In the genomic region with DNA sequence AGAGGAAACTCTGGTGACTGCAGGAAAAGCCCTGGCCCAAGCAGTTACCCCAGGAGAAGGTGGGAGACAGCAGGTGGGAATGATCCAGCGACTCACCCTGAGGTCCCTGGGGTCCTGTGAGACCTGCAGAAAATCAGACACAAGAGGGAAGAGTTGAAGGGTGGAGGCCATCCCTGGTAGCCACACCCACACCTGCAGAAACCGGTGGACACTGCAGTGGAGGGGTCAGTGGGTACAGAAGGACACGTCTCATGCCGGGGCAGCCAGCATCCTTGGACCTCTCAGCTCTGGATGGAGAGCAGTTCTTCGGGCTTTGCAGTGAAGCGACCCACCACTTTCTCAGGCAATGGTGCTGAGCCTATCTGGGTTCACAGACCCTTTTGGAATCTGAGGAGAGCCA, we compare ENCODE assay signal across 19 cellular contexts. TPM values are rescaled to one million over a fixed set of nuclear protein-coding genes. Genes with fewer than 3 reads are reported as not detected.
DNase-seq lines count a peak whose midpoint lies in the region; ATAC-seq, FAIRE-seq and TF ChIP-seq lines count a peak whose summit lies in the region.
"Had no signal": no experiment of that assay in that cellular context is flagged by ENCODE, and none has a peak within 500 bp of the region (broad histone marks: within the 10 kb centered on the region; RNA-seq: fewer than 3 reads in every experiment).

No MANE protein-coding gene starts in this region.

- FAIRE-seq in A549 (lab: Jason Lieb, UNC) (no peak), H1 (lab: Jason Lieb, UNC) (no peak)
- FAIRE-seq: A204.1, GM12892, GM18507 had no signal

- no peak overlapping the region for H4K5ac ChIP-seq in H1 (ENCODE audit: insufficient read length, low read depth, low read length)

- H3K36me3 Mint-ChIP-seq in GM23338 (ENCODE audit: low read depth) (no peaks in the 10 kb centered on the region), neural progenitor cell (no peaks in the 10 kb centered on the region)

- H2BK120ac ChIP-seq in H1 (replicated peaks; ENCODE audit: low read depth, low read length) = no peak overlapping the region

- no peak for TF ChIP-seq EP300 in A549 (IDR thresholded peaks at IDR 0.05)
- TF ChIP-seq EP300 in H1 (IDR thresholded peaks at IDR 0.05; ENCODE audit: borderline replicate concordance in 1 of 2, low read depth in 2 of 2, low read length in 2 of 2) = no peak

- TF ChIP-seq POLR2A in A549 (IDR thresholded peaks at IDR 0.05; ENCODE audit: low read length) (no peak), H1 (IDR thresholded peaks at IDR 0.05; ENCODE audit: control extremely low read depth in 1 of 2, low read depth in 2 of 2, low read length in 2 of 2) (no peak)

- no peak overlapping the region for H3K4ac ChIP-seq in H1 (replicated peaks; ENCODE audit: insufficient read length, low read depth, low read length)

- no peaks in the 10 kb centered on the region for H3K27me3 ChIP-seq in GM23338 (ENCODE audit: insufficient read depth)
- H3K27me3 ChIP-seq in H1 (replicated peaks in 1 of 4; ENCODE audit: control insufficient read depth in 3 of 4, extremely low read depth in 1 of 4, insufficient read depth in 3 of 4, low read length in 3 of 4) = no peaks in the 10 kb centered on the region
- H3K27me3 ChIP-seq in neural progenitor cell = no peaks in the 10 kb centered on the region

- H3K23ac ChIP-seq in H1 (ENCODE audit: insufficient read length) = no peak overlapping the region

- 87% methylated on average over 6 of the region's 6 CpGs for WGBS in A549 (ENCODE audit: missing lambda C conversion rate)
- WGBS in H1 (ENCODE audit: extremely low coverage in 1 of 2, insufficient coverage in 1 of 2, insufficient read length in 1 of 2, insufficient replicate concordance in 2 of 2, low coverage in 1 of 2, low lambda C conversion rate in 2 of 2, missing lambda C conversion rate in 1 of 2), 2 experiments = 92% methylated on average over 6 of the region's 6 CpGs; no CpG with 5 or more reads in 1 of the 2 experiments

- POLR2A ChIA-PET in A549 (lab: Yijun Ruan, JAX) = interaction anchor here (2.9 kb wide), 1 partner anchor 75 kb away, joined by 19 read pairs; a partner anchor contains a TSS
- POLR2A ChIA-PET in H1 (lab: Charles Lee; ENCODE audit: partially characterized antibody) = interaction anchor here (3.2 kb wide), 1 partner anchor 75 kb away, joined by 13 read pairs; a partner anchor contains a TSS

- no peak overlapping the region for H2BK12ac ChIP-seq in H1 (ENCODE audit: low read depth, low read length)

- peak overlapping the region; percentile 9; the same call in 1 of the 2 replicates for H4K8ac ChIP-seq in H1 (ENCODE audit: extremely low read depth, insufficient read depth, low read length)

- no peak overlapping the region for H3K4me3 ChIP-seq in A549
- no peak overlapping the region for H3K4me3 ChIP-seq in GM23338
- H3K4me3 ChIP-seq in H1 (ENCODE audit: extremely low read depth in 1 of 4, insufficient read depth in 2 of 4, low read depth in 3 of 4, low read length in 4 of 4) = no peak overlapping the region
- no peak overlapping the region for H3K4me3 ChIP-seq in neural progenitor cell
- H3K4me3 ChIP-seq: HAP-1 had no signal

- H3K4me3 Mint-ChIP-seq in GM23338 = no peak overlapping the region
- no peak overlapping the region for H3K4me3 Mint-ChIP-seq in neural progenitor cell
- H3K4me3 Mint-ChIP-seq: CD4-positive, alpha-beta T cell had no signal

- H3K9me3 Mint-ChIP-seq in GM23338 = no peaks in the 10 kb centered on the region; the same call in 2 of the 3 replicates
- no peaks in the 10 kb centered on the region for H3K9me3 Mint-ChIP-seq in neural progenitor cell
- H3K9me3 Mint-ChIP-seq: CD4-positive, alpha-beta T cell had no signal

- H3K9me3 ChIP-seq in A549 = no peaks in the 10 kb centered on the region
- H3K9me3 ChIP-seq in H1 (ENCODE audit: insufficient read depth in 2 of 2, low read depth in 1 of 2, low read length in 1 of 2) = no peaks in the 10 kb centered on the region
- no peaks in the 10 kb centered on the region for H3K9me3 ChIP-seq in neural progenitor cell (ENCODE audit: low read depth)
- H3K9me3 ChIP-seq: Caco-2, HAP-1 had no signal

- H2AFZ ChIP-seq in GM23338 (peak overlapping the region; percentile 28; the same call in 1 of the 2 replicates), H1 (ENCODE audit: low read length) (no peak overlapping the region), neural progenitor cell (replicated peaks) (peak overlapping the region; percentile 99)

- TF ChIP-seq CTCF in A549 (IDR thresholded peaks at IDR 0.05) (no peak), GM23338 (conservative IDR thresholded peaks at IDR 0.05; ENCODE audit: low read depth in 2 of 2) (no peak), H1 (IDR thresholded peaks at IDR 0.05; ENCODE audit: control extremely low read depth in 1 of 3, insufficient read depth in 1 of 3, low read depth in 1 of 3, low read length in 3 of 3) (no peak), neural progenitor cell (IDR thresholded peaks at IDR 0.05) (no peak)

- no peaks in the 10 kb centered on the region for H3K79me1 ChIP-seq in H1 (ENCODE audit: low read depth, low read length)

- H3K79me2 ChIP-seq in GM23338 (replicated peaks; ENCODE audit: insufficient read depth) = no peaks in the 10 kb centered on the region
- H3K79me2 ChIP-seq in H1 (ENCODE audit: control insufficient read depth in 1 of 2, insufficient read depth in 2 of 2, low read length in 2 of 2) = no peaks in the 10 kb centered on the region
- no peaks in the 10 kb centered on the region for H3K79me2 ChIP-seq in neural progenitor cell (ENCODE audit: low read depth)

- H4K20me1 ChIP-seq in GM23338 (replicated peaks; ENCODE audit: insufficient read depth) (no peaks in the 10 kb centered on the region), H1 (replicated peaks in 1 of 2; ENCODE audit: control insufficient read depth in 1 of 2, insufficient read depth in 2 of 2, low read length in 2 of 2) (no peaks in the 10 kb centered on the region), neural progenitor cell (ENCODE audit: low read depth) (no peaks in the 10 kb centered on the region)

- no peak overlapping the region for H3K27ac Mint-ChIP-seq in GM23338
- no peak overlapping the region for H3K27ac Mint-ChIP-seq in neural progenitor cell
- H3K27ac Mint-ChIP-seq: CD4-positive, alpha-beta T cell had no signal

- no peaks in the 10 kb centered on the region for H3F3A ChIP-seq in GM23338 (replicated peaks; ENCODE audit: low read depth)
- H3F3A ChIP-seq in neural progenitor cell (ENCODE audit: low read depth) = no peaks in the 10 kb centered on the region

- no peaks in the 10 kb centered on the region for H3K23me2 ChIP-seq in H1 (ENCODE audit: low read depth, low read length)

- no peak overlapping the region for H3K14ac ChIP-seq in H1 (ENCODE audit: insufficient read length)

- H2AK5ac ChIP-seq in H1 (ENCODE audit: low read depth, low read length) = no peak overlapping the region

- H3K56ac ChIP-seq in H1 (replicated peaks; ENCODE audit: insufficient read length, low read depth, low read length) = no peak overlapping the region

- H3K18ac ChIP-seq in H1 (ENCODE audit: extremely low read depth, low read length) = no peak overlapping the region

- peak overlapping the region; percentile 48 to 79; a peak in 4 of 6 replicates for H3K27ac ChIP-seq in A549
- H3K27ac ChIP-seq in GM23338 (ENCODE audit: low read depth) = no peak overlapping the region
- H3K27ac ChIP-seq in H1 (ENCODE audit: low read depth, low read length) = no peak overlapping the region
- no peak overlapping the region for H3K27ac ChIP-seq in neural progenitor cell
- H3K27ac ChIP-seq: C4-2B had no signal

- ATAC-seq in A549 (no peak), GM23338 (no peak), GM21529 (IDR thresholded peaks at IDR 0.05; ENCODE audit: unreplicated experiment) (no peak)

- H2BK15ac ChIP-seq in H1 (ENCODE audit: low read length) = no peak overlapping the region

- no peak overlapping the region for H4K91ac ChIP-seq in H1 (replicated peaks; ENCODE audit: insufficient read length, low read length)

- H3K27me3 Mint-ChIP-seq in GM23338 (ENCODE audit: insufficient read depth, low read depth, poor library complexity) = peaks cover 11% of the 10 kb centered on the region
- H3K27me3 Mint-ChIP-seq in neural progenitor cell (ENCODE audit: insufficient read depth, low read depth) = peaks cover 12% of the 10 kb centered on the region
- H3K27me3 Mint-ChIP-seq: CD4-positive, alpha-beta T cell had no signal

- TF ChIP-seq RAD21 in A549 (conservative IDR thresholded peaks at IDR 0.05 in 1 of 2, IDR thresholded peaks at IDR 0.05 in 1 of 2) = no peak
- TF ChIP-seq RAD21 in H1 (IDR thresholded peaks at IDR 0.05 in 1 of 2, conservative IDR thresholded peaks at IDR 0.05 in 1 of 2; ENCODE audit: low read depth in 2 of 2, low read length in 2 of 2) = no peak

- H2BK20ac ChIP-seq in H1 (ENCODE audit: low read length) = 0 out of 2 replicates have a peak overlapping the region, but pooled peaks have one; percentile 13

- H3K4me2 ChIP-seq in A549 = no peak overlapping the region
- no peak overlapping the region for H3K4me2 ChIP-seq in GM23338
- H3K4me2 ChIP-seq in H1 (ENCODE audit: insufficient read depth in 1 of 2, low read depth in 2 of 2, low read length in 2 of 2) = no peak overlapping the region
- H3K4me2 ChIP-seq in neural progenitor cell = no peak overlapping the region

- H3K9me2 ChIP-seq in GM23338 (ENCODE audit: insufficient read depth) = no peaks in the 10 kb centered on the region

- H2BK5ac ChIP-seq in H1 (ENCODE audit: low read depth, low read length) = no peak overlapping the region

- H3K9ac ChIP-seq in H1 (replicated peaks in 1 of 4; ENCODE audit: extremely low read depth in 1 of 4, low read depth in 3 of 4, low read length in 3 of 4) (no peak overlapping the region), neural progenitor cell (no peak overlapping the region)

- CTCF ChIA-PET in A549 (lab: Yijun Ruan, JAX) (interaction anchor here (0.8 to 4.7 kb wide), 22 partner anchors 9 to 227 kb away, joined by 3 to 166 read pairs (median 6); a partner anchor contains a TSS), H1 (lab: Charles Lee; ENCODE audit: partially characterized antibody) (interaction anchor here (0.6 to 3.6 kb wide), 14 partner anchors 8 to 228 kb away, joined by 3 to 43 read pairs (median 3); a partner anchor contains a TSS)

- H3K36me3 ChIP-seq in GM23338 (ENCODE audit: insufficient read depth) (no peaks in the 10 kb centered on the region), H1 (ENCODE audit: control insufficient read depth in 2 of 4, insufficient read depth in 4 of 4, low read length in 3 of 4) (no peaks in the 10 kb centered on the region), neural progenitor cell (no peaks in the 10 kb centered on the region)
- H3K36me3 ChIP-seq: HAP-1 had no signal

- DNase-seq in A549 (ENCODE audit: low read depth in 1 of 2, low spot score in 1 of 2) (no peak), GM23338 (ENCODE audit: low spot score) (no peak), H1 (ENCODE audit: low read depth in 1 of 2, low spot score in 2 of 2) (no peak), neural progenitor cell (ENCODE audit: low spot score) (no peak), NCI-H526 (lab: John Stamatoyannopoulos, UW) (no peak), activated T-cell treated with anti-CD3 and anti-CD28 coated beads for 4 hours (no peak)
- DNase-seq: AML-193; Caco-2; CD4-positive, alpha-beta T cell; DMS153; DMS79; GDM1; GOT3 had no signal

- peaks cover 39% of the 10 kb centered on the region for H3K4me1 ChIP-seq in A549
- no peaks in the 10 kb centered on the region; the same call in 1 of the 2 replicates for H3K4me1 ChIP-seq in GM23338 (ENCODE audit: insufficient read depth)
- peaks cover 0 to 4% (median 2%) of the 10 kb centered on the region in 4 experiments; a peak in 3 of 7 replicates for H3K4me1 ChIP-seq in H1 (replicated peaks in 1 of 4; ENCODE audit: control insufficient read depth in 3 of 4, insufficient read depth in 4 of 4, low read length in 3 of 4)
- peaks cover 6% of the 10 kb centered on the region for H3K4me1 ChIP-seq in neural progenitor cell
- H3K4me1 ChIP-seq: Caco-2, HAP-1 had no signal

- H3K4me1 Mint-ChIP-seq in GM23338 (peaks cover 8% of the 10 kb centered on the region; the same call in 1 of the 3 replicates), neural progenitor cell (peaks cover 14% of the 10 kb centered on the region)

RNA-seq across cellular contexts. Expression of a gene that starts 39.0 kb away (rescaled TPM):
- polyA plus RNA-seq in A549 (2011; rRNA removed) (0.91 and 1.3 TPM in 2 replicates), A549 (2017; fragmentation: RNase III; extraction: RNeasy Plus Mini Kit Qiagen cat#74134 plus additional on column Dnase treatment) (1.5 to 1.7 TPM (median 1.6 TPM) in 3 replicates), GM23338 (2016; fragmentation: Nextera tagmentation; extraction: Ambion mirVana) (0.64 and 1.1 TPM in 2 replicates), H1 (2011; rRNA removed) (0.35 and 0.52 TPM in 2 replicates)
- 0.41 and 0.54 TPM in 2 replicates for polyA plus RNA-seq in A549 (2012; cell fraction: cytosol; rRNA removed)
- 1.8 and 1.9 TPM in 2 replicates for polyA plus RNA-seq in A549 (2012; cell fraction: nucleus; rRNA removed)
- 0.39 and 1.2 TPM in 2 replicates for polyA minus RNA-seq in A549 (2011; rRNA and poly(A)+ RNA removed)
- 0.04 and 1.3 TPM in 2 replicates for total RNA-seq in GM23338 (2014; rRNA removed; shearing (Covaris generic))
- total RNA-seq in H1 (2021; fragmentation: NEBNext Ultra II Directional; extraction: Animal tissue kit (Norgen Biotek cat#: 25700)) = 0.37 and 1.9 TPM in 2 replicates
- polyA plus RNA-seq in H1 (2011; cell fraction: cytosol; rRNA removed) = 0.45 TPM
- 0.78 TPM for polyA plus RNA-seq in H1 (2011; cell fraction: nucleus; rRNA removed)
- 0.93 to 1.3 TPM (median 1.1 TPM) in 4 replicates for polyA plus RNA-seq in H1 (2012, experiment 1 of 2)
- 1.0 TPM for polyA plus RNA-seq in H1 (2012, experiment 2 of 2)
- 1.3 TPM for polyA plus RNA-seq in H1 (2013, experiment 1 of 2)
- polyA plus RNA-seq in H1 (2013, experiment 2 of 2) = 1.6 TPM
- polyA minus RNA-seq in H1 (2011; rRNA and poly(A)+ RNA removed) = 0.27 and 0.28 TPM in 2 replicates
- not detected for polyA minus RNA-seq in H1 (2011; cell fraction: cytosol; rRNA and poly(A)+ RNA removed)
- 0.10 TPM for polyA minus RNA-seq in H1 (2011; cell fraction: nucleus; rRNA and poly(A)+ RNA removed)
- 1.5 and 2.3 TPM in 2 replicates for total RNA-seq in neural progenitor cell (ENCODE audit: low replicate concordance)
- total RNA-seq: CD4-positive, alpha-beta T cell had no signal

Comparison
In these comparisons a context has a peak if more than half of its experiments do, and no peak if none do; other contexts are left out.
1. H3K27ac ChIP-seq: peak in A549 (2 of 2); none in GM23338 (single experiment), H1 (single experiment) and neural progenitor cell (single experiment).